ENCODE assay signal across 1 cellular context in genomic region chr15:63872759-63873510, GRCh38.
TF ChIP-seq lines count a peak whose summit lies in the region.

No MANE protein-coding gene starts in this region.

TF ChIP-seq in GM12878, 131 proteins besides CTCF, POLR2A, EP300 and RAD21:
- TF ChIP-seq SMAD5 (IDR thresholded peaks at IDR 0.05; ENCODE audit: low read depth), result no peak
- TF ChIP-seq ETV6 (conservative IDR thresholded peaks at IDR 0.05 in 1 of 2, IDR thresholded peaks at IDR 0.05 in 1 of 2; ENCODE audit: borderline replicate concordance in 1 of 2, low read depth in 1 of 2), result no peak
- TF ChIP-seq POU2F2 (IDR thresholded peaks at IDR 0.05; ENCODE audit: borderline replicate concordance, low read depth, low read length), result no peak
- TF ChIP-seq ZBTB33 (IDR thresholded peaks at IDR 0.05), result 0 out of 2 replicates have a peak, but pooled peaks have one; percentile 41
- TF ChIP-seq NKRF (conservative IDR thresholded peaks at IDR 0.05), result no peak
- TF ChIP-seq POLR2AphosphoS2 (IDR thresholded peaks at IDR 0.05; ENCODE audit: low read depth, low read length), result no peak
